Comparison of ENCODE assay signal across 17 cellular contexts in the genomic region with DNA sequence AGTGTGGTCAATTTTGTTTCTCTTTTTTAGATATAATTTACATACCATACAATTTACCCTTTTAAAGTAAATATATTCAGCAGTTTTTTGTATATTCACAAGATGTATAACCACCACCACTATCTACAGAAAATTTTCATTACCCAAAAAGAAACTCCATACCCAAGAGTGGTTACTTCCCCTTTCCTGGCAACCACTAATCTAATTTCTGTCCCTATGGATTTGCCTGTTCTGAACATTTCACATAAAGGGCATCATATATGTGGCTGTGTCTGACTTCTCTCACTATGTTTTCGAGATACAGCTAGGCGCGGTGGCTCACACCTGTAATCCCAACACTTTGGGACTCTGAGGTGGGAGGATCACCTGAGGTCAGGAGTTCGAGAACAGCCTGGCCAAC.
"Had no signal": no experiment of that assay in that cellular context is flagged by ENCODE, and none has a peak within 500 bp of the region (broad histone marks: within the 10 kb centered on the region; RNA-seq: fewer than 3 reads in every experiment).

No MANE protein-coding gene starts in this region.

- H3K4me1 ChIP-seq: right lobe of liver, testis, uterus had no signal

- DNase-seq: activated naive CD4-positive, alpha-beta T cell treated with anti-CD3 and anti-CD28 coated beads for 36 hours; activated T-cell treated with anti-CD3 and anti-CD28 coated beads, Interleukin-2, amount 50 U/mL, for 4 hours; amygdala; cortex of kidney; erythroblast; foreskin fibroblast; left lung; naive B cell; nucleus accumbens; right lobe of liver; stimulated activated CD4-positive, alpha-beta T cell treated with anti-CD3 and anti-CD28 coated beads, Interleukin-1b, Interleukin-23, amount 100 ng/mL, for 48 hours; testis; uterus had no signal

- H3K27ac Mint-ChIP-seq: activated naive CD4-positive, alpha-beta T cell treated with anti-CD3 and anti-CD28 coated beads for 36 hours; T-helper 2 cell treated with Interferon-gamma antibody and Interleukin-4, amounts not matched to agents 5 μg/mL and 100 μg/mL, for 36 hours; WTC11 had no signal

- H3K36me3 ChIP-seq: right lobe of liver, uterus had no signal

- H3K4me3 Mint-ChIP-seq: activated naive CD4-positive, alpha-beta T cell treated with anti-CD3 and anti-CD28 coated beads for 36 hours; activated T-cell treated with anti-CD3 and anti-CD28 coated beads, Interleukin-2, amount 50 U/mL, for 4 hours; naive B cell; T-helper 2 cell treated with Interferon-gamma antibody and Interleukin-4, amounts not matched to agents 5 μg/mL and 100 μg/mL, for 36 hours; WTC11 had no signal

- H3K4me1 Mint-ChIP-seq: WTC11 had no signal

- H3K27me3 ChIP-seq: left lung, right lobe of liver, testis, uterus had no signal

- H3K27ac ChIP-seq: left lung, right lobe of liver, skin epidermis, testis, uterus had no signal

- H3K9me3 ChIP-seq: right lobe of liver, testis had no signal

- H3K27me3 Mint-ChIP-seq: naive B cell had no signal

- ATAC-seq: activated T-cell treated with anti-CD3 and anti-CD28 coated beads, Interleukin-2, amount 50 U/mL, for 4 hours; left lung; right lobe of liver; WTC11 had no signal

- H3K4me3 ChIP-seq: left lung, lung, right lobe of liver, skin epidermis, testis, uterus had no signal
